Comparison of ENCODE assay signal across 8 cellular contexts in genomic region chr1:228276361-228276831, GRCh38.
DNase-seq lines count a peak whose midpoint lies in the region; ATAC-seq and TF ChIP-seq lines count a peak whose summit lies in the region.

No MANE protein-coding gene starts in this region.

- H3K27ac ChIP-seq in brain microvascular endothelial cell (no peak overlapping the region), urinary bladder (ENCODE audit: low read depth) (no peak overlapping the region)

- H3K36me3 Mint-ChIP-seq in activated T-cell treated with anti-CD3 and anti-CD28 coated beads, Interleukin-2, amount 50 U/mL, for 4 hours (ENCODE audit: insufficient read depth), result no peaks in the 10 kb centered on the region
- peaks cover 4% of the 10 kb centered on the region for H3K36me3 Mint-ChIP-seq in mesothelial cell of epicardium

- H3K27me3 ChIP-seq in brain microvascular endothelial cell (replicated peaks), result no peaks in the 10 kb centered on the region

- TF ChIP-seq CTCF in brain microvascular endothelial cell (IDR thresholded peaks at IDR 0.05; ENCODE audit: low read depth, low read length, missing control alignments) (no peak), mesothelial cell of epicardium (IDR thresholded peaks at IDR 0.05; ENCODE audit: unreplicated experiment) (no peak)

- peak overlapping the region; percentile 78 for H3K4me3 Mint-ChIP-seq in activated T-cell treated with anti-CD3 and anti-CD28 coated beads, Interleukin-2, amount 50 U/mL, for 4 hours
- H3K4me3 Mint-ChIP-seq in mesothelial cell of epicardium, result peak overlapping the region; percentile 69

- H3K27me3 Mint-ChIP-seq in activated T-cell treated with anti-CD3 and anti-CD28 coated beads, Interleukin-2, amount 50 U/mL, for 4 hours (ENCODE audit: low read depth), result no peaks in the 10 kb centered on the region
- no peaks in the 10 kb centered on the region for H3K27me3 Mint-ChIP-seq in mesothelial cell of epicardium (ENCODE audit: low read depth)

- H3K36me3 ChIP-seq in brain microvascular endothelial cell (replicated peaks) (no peaks in the 10 kb centered on the region), urinary bladder (ENCODE audit: insufficient read depth) (no peaks in the 10 kb centered on the region)

- H3K27ac Mint-ChIP-seq in mesothelial cell of epicardium, result no peak overlapping the region

- peak in 1 of 2 donors; percentile 22 for ATAC-seq in activated T-cell treated with anti-CD3 and anti-CD28 coated beads, Interleukin-2, amount 50 U/mL, for 4 hours
- no peak for ATAC-seq in HG03457 (IDR thresholded peaks at IDR 0.05; ENCODE audit: unreplicated experiment)
- ATAC-seq in GM21515 (IDR thresholded peaks at IDR 0.05; ENCODE audit: unreplicated experiment), result no peak

- no peaks in the 10 kb centered on the region for H3K9me3 Mint-ChIP-seq in activated T-cell treated with anti-CD3 and anti-CD28 coated beads, Interleukin-2, amount 50 U/mL, for 4 hours
- no peaks in the 10 kb centered on the region for H3K9me3 Mint-ChIP-seq in mesothelial cell of epicardium

- H3K4me3 ChIP-seq in brain microvascular endothelial cell (ENCODE audit: low read depth, low read length) (peak overlapping the region; percentile 61), urinary bladder (ENCODE audit: low read depth, low read length) (peak overlapping the region; percentile 56)

- no peaks in the 10 kb centered on the region for H3K4me1 ChIP-seq in urinary bladder (ENCODE audit: insufficient read depth)

- in situ Hi-C loops in brain microvascular endothelial cell (cut with HindIII; ENCODE audit: low pct_ligation_motif_present, low sequenced_read_pairs), result no loop called here

- 22% methylated on average over 37 of the region's 37 CpGs for WGBS in urinary bladder

- no peak for DNase-seq in activated T-cell treated with anti-CD3 and anti-CD28 coated beads, Interleukin-2, amount 50 U/mL, for 4 hours
- no peak for DNase-seq in activated T-cell treated with anti-CD3 and anti-CD28 coated beads, Interleukin-2, amount 50 U/mL, for 48 hours
- no peak for DNase-seq in brain microvascular endothelial cell
- peak in 1 of 2 experiments; percentile 18 for DNase-seq in mesothelial cell of epicardium (ENCODE audit: low spot score in 2 of 2, unreplicated experiment in 2 of 2)
- DNase-seq in NCI-H345 treated with DMSO at 0.1 percent for 48 hours (lab: John Stamatoyannopoulos, UW; ENCODE audit: unreplicated experiment), result no peak

- peaks cover 10% of the 10 kb centered on the region for H3K4me1 Mint-ChIP-seq in activated T-cell treated with anti-CD3 and anti-CD28 coated beads, Interleukin-2, amount 50 U/mL, for 4 hours (ENCODE audit: low read depth)
- peaks cover 5% of the 10 kb centered on the region for H3K4me1 Mint-ChIP-seq in mesothelial cell of epicardium
